ENCODE assay signal across 1 cellular context in the genomic region with DNA sequence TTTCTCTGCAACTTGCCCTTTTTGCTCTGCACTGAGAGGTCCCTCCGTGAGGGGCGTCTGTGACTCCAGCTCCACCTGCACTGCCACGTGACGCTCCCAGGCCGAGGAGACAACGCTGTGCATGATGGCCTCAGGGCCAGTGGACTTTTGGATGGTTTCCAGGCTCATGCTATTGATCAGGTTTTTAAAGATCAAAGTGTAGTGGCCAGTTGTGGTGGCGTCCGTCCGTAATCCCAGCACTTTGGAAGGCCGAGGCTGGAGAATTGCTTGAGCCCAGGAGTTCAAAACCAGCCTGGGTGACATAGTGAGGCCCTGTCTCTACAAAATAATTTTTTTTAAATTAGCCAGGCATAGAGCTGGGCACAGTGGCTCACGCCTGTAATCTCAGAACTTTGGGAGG.
TF ChIP-seq lines count a peak whose summit lies in the region.

No MANE protein-coding gene starts in this region.

TF ChIP-seq in HepG2, 621 proteins besides CTCF, POLR2A, EP300 and RAD21 (continued from another document and continues in another):
- peak; percentile 88 for TF ChIP-seq ZNF687 (CRISPR knock-in tag; IDR thresholded peaks at IDR 0.05)
- TF ChIP-seq GABPB1 (CRISPR knock-in tag; IDR thresholded peaks at IDR 0.05), result peak; percentile 54
- 0 out of 2 replicates have a peak, but pooled peaks have one; percentile 36 for TF ChIP-seq KLF6 (CRISPR knock-in tag; IDR thresholded peaks at IDR 0.05)
- TF ChIP-seq SOX6 (IDR thresholded peaks at IDR 0.05), result no peak
- TF ChIP-seq SOX6 (CRISPR knock-in tag; IDR thresholded peaks at IDR 0.05), result peak; percentile 86
- TF ChIP-seq RBAK (CRISPR knock-in tag; IDR thresholded peaks at IDR 0.05), result no peak
- TF ChIP-seq, protein P1, sequence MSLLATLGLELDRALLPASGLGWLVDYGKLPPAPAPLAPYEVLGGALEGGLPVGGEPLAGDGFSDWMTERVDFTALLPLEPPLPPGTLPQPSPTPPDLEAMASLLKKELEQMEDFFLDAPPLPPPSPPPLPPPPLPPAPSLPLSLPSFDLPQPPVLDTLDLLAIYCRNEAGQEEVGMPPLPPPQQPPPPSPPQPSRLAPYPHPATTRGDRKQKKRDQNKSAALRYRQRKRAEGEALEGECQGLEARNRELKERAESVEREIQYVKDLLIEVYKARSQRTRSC (CRISPR knock-in tag; IDR thresholded peaks at IDR 0.05; ENCODE audit: low read depth), result no peak; the same call in 1 of the 2 replicates
- TF ChIP-seq BRF2 (CRISPR knock-in tag; IDR thresholded peaks at IDR 0.05), result no peak
- peak; percentile 62 for TF ChIP-seq IRF2 (CRISPR knock-in tag; IDR thresholded peaks at IDR 0.05)
- 0 out of 2 replicates have a peak, but pooled peaks have one; percentile 47 for TF ChIP-seq SALL2 (CRISPR knock-in tag; IDR thresholded peaks at IDR 0.05)
- TF ChIP-seq ZNF180 (CRISPR knock-in tag; IDR thresholded peaks at IDR 0.05; ENCODE audit: borderline replicate concordance, low read depth), result no peak
- TF ChIP-seq ZC3H13 (CRISPR knock-in tag; IDR thresholded peaks at IDR 0.05), result no peak
- TF ChIP-seq NPAS2 (CRISPR knock-in tag; IDR thresholded peaks at IDR 0.05; ENCODE audit: borderline replicate concordance), result peak; percentile 96
- no peak for TF ChIP-seq PRMT3 (CRISPR knock-in tag; IDR thresholded peaks at IDR 0.05; ENCODE audit: borderline replicate concordance, low read depth)
- TF ChIP-seq ZNF577 (CRISPR knock-in tag; IDR thresholded peaks at IDR 0.05; ENCODE audit: borderline replicate concordance, low read depth), result no peak
- peak; percentile 90 for TF ChIP-seq HDAC1 (CRISPR knock-in tag; IDR thresholded peaks at IDR 0.05)
- TF ChIP-seq NCOA1 (CRISPR knock-in tag; IDR thresholded peaks at IDR 0.05), result no peak
- TF ChIP-seq, protein P2, sequence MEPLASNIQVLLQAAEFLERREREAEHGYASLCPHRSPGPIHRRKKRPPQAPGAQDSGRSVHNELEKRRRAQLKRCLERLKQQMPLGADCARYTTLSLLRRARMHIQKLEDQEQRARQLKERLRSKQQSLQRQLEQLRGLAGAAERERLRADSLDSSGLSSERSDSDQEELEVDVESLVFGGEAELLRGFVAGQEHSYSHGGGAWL (CRISPR knock-in tag; IDR thresholded peaks at IDR 0.05), result no peak
- TF ChIP-seq ZNF792 (CRISPR knock-in tag; IDR thresholded peaks at IDR 0.05), result peak; percentile 45; the same call in 1 of the 2 replicates
- no peak for TF ChIP-seq SCMH1 (CRISPR knock-in tag; IDR thresholded peaks at IDR 0.05; ENCODE audit: borderline replicate concordance)
- TF ChIP-seq ZNF740 (CRISPR knock-in tag; IDR thresholded peaks at IDR 0.05), result no peak
- TF ChIP-seq, protein P3, sequence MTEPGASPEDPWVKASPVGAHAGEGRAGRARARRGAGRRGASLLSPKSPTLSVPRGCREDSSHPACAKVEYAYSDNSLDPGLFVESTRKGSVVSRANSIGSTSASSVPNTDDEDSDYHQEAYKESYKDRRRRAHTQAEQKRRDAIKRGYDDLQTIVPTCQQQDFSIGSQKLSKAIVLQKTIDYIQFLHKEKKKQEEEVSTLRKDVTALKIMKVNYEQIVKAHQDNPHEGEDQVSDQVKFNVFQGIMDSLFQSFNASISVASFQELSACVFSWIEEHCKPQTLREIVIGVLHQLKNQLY (CRISPR knock-in tag; IDR thresholded peaks at IDR 0.05), result peak; percentile 98
- TF ChIP-seq ZNF547 (CRISPR knock-in tag; IDR thresholded peaks at IDR 0.05), result no peak
- TF ChIP-seq NR1H2 (CRISPR knock-in tag; IDR thresholded peaks at IDR 0.05; ENCODE audit: borderline replicate concordance, low read depth), result no peak
- TF ChIP-seq RAD51 (IDR thresholded peaks at IDR 0.05; ENCODE audit: borderline replicate concordance), result no peak; the same call in 1 of the 2 replicates
- no peak for TF ChIP-seq PHB2 (IDR thresholded peaks at IDR 0.05; ENCODE audit: partially characterized antibody)
- no peak for TF ChIP-seq MED13 (CRISPR knock-in tag; IDR thresholded peaks at IDR 0.05)
- TF ChIP-seq ZNF326 (CRISPR knock-in tag; IDR thresholded peaks at IDR 0.05; ENCODE audit: borderline replicate concordance), result no peak
- peak; percentile 70 for TF ChIP-seq ZFY (CRISPR knock-in tag; IDR thresholded peaks at IDR 0.05)
- no peak for TF ChIP-seq GABPA (IDR thresholded peaks at IDR 0.05; ENCODE audit: low read depth, low read length)
- no peak for TF ChIP-seq GABPA (CRISPR knock-in tag; IDR thresholded peaks at IDR 0.05; ENCODE audit: low read depth)
- no peak for TF ChIP-seq POLR2AphosphoS5 (IDR thresholded peaks at IDR 0.05; ENCODE audit: low read depth, low read length)
- TF ChIP-seq ZNF724P (CRISPR knock-in tag; IDR thresholded peaks at IDR 0.05; ENCODE audit: borderline replicate concordance), result no peak
- no peak for TF ChIP-seq ZNF615 (CRISPR knock-in tag; IDR thresholded peaks at IDR 0.05; ENCODE audit: borderline replicate concordance)
- TF ChIP-seq, protein P4, sequence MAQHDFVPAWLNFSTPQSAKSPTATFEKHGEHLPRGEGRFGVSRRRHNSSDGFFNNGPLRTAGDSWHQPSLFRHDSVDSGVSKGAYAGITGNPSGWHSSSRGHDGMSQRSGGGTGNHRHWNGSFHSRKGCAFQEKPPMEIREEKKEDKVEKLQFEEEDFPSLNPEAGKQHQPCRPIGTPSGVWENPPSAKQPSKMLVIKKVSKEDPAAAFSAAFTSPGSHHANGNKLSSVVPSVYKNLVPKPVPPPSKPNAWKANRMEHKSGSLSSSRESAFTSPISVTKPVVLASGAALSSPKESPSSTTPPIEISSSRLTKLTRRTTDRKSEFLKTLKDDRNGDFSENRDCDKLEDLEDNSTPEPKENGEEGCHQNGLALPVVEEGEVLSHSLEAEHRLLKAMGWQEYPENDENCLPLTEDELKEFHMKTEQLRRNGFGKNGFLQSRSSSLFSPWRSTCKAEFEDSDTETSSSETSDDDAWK (CRISPR knock-in tag; IDR thresholded peaks at IDR 0.05), result no peak
- TF ChIP-seq NR2F1 (CRISPR knock-in tag; IDR thresholded peaks at IDR 0.05), result 0 out of 4 replicates have a peak, but pooled peaks of 1 of the 2 experiments have one; percentile 11
- no peak for TF ChIP-seq ISX (CRISPR knock-in tag; conservative IDR thresholded peaks at IDR 0.05)
- TF ChIP-seq ZBTB25 (CRISPR knock-in tag; IDR thresholded peaks at IDR 0.05), result no peak
- TF ChIP-seq FOXM1 (CRISPR knock-in tag; IDR thresholded peaks at IDR 0.05), result no peak
- TF ChIP-seq, protein P5, sequence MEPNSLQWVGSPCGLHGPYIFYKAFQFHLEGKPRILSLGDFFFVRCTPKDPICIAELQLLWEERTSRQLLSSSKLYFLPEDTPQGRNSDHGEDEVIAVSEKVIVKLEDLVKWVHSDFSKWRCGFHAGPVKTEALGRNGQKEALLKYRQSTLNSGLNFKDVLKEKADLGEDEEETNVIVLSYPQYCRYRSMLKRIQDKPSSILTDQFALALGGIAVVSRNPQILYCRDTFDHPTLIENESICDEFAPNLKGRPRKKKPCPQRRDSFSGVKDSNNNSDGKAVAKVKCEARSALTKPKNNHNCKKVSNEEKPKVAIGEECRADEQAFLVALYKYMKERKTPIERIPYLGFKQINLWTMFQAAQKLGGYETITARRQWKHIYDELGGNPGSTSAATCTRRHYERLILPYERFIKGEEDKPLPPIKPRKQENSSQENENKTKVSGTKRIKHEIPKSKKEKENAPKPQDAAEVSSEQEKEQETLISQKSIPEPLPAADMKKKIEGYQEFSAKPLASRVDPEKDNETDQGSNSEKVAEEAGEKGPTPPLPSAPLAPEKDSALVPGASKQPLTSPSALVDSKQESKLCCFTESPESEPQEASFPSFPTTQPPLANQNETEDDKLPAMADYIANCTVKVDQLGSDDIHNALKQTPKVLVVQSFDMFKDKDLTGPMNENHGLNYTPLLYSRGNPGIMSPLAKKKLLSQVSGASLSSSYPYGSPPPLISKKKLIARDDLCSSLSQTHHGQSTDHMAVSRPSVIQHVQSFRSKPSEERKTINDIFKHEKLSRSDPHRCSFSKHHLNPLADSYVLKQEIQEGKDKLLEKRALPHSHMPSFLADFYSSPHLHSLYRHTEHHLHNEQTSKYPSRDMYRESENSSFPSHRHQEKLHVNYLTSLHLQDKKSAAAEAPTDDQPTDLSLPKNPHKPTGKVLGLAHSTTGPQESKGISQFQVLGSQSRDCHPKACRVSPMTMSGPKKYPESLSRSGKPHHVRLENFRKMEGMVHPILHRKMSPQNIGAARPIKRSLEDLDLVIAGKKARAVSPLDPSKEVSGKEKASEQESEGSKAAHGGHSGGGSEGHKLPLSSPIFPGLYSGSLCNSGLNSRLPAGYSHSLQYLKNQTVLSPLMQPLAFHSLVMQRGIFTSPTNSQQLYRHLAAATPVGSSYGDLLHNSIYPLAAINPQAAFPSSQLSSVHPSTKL (CRISPR knock-in tag; IDR thresholded peaks at IDR 0.05), result peak; percentile 82
- no peak; the same call in 1 of the 2 replicates for TF ChIP-seq ZNF652 (CRISPR knock-in tag; IDR thresholded peaks at IDR 0.05; ENCODE audit: borderline replicate concordance, low read depth)
- TF ChIP-seq POGK (CRISPR knock-in tag; conservative IDR thresholded peaks at IDR 0.05), result peak; percentile 67; the same call in 1 of the 2 replicates
- TF ChIP-seq NR2F2 (IDR thresholded peaks at IDR 0.05; ENCODE audit: borderline replicate concordance, low read depth), result 0 out of 2 replicates have a peak, but pooled peaks have one; percentile 38
- no peak for TF ChIP-seq ZNF432 (CRISPR knock-in tag; IDR thresholded peaks at IDR 0.05; ENCODE audit: borderline replicate concordance)
- peak; percentile 89 for TF ChIP-seq ZNF614 (CRISPR knock-in tag; IDR thresholded peaks at IDR 0.05; ENCODE audit: borderline replicate concordance)
- no peak for TF ChIP-seq MZF1 (CRISPR knock-in tag; IDR thresholded peaks at IDR 0.05; ENCODE audit: borderline replicate concordance)
- TF ChIP-seq MEF2D (CRISPR knock-in tag; IDR thresholded peaks at IDR 0.05), result 0 out of 2 replicates have a peak, but pooled peaks have one; percentile 37
- TF ChIP-seq MED8 (CRISPR knock-in tag; IDR thresholded peaks at IDR 0.05; ENCODE audit: insufficient replicate concordance), result no peak
- TF ChIP-seq HIVEP1 (CRISPR knock-in tag; IDR thresholded peaks at IDR 0.05), result peak; percentile 45; the same call in 1 of the 2 replicates
